1 cellular context compared by ENCODE assay signal in the genomic region with DNA sequence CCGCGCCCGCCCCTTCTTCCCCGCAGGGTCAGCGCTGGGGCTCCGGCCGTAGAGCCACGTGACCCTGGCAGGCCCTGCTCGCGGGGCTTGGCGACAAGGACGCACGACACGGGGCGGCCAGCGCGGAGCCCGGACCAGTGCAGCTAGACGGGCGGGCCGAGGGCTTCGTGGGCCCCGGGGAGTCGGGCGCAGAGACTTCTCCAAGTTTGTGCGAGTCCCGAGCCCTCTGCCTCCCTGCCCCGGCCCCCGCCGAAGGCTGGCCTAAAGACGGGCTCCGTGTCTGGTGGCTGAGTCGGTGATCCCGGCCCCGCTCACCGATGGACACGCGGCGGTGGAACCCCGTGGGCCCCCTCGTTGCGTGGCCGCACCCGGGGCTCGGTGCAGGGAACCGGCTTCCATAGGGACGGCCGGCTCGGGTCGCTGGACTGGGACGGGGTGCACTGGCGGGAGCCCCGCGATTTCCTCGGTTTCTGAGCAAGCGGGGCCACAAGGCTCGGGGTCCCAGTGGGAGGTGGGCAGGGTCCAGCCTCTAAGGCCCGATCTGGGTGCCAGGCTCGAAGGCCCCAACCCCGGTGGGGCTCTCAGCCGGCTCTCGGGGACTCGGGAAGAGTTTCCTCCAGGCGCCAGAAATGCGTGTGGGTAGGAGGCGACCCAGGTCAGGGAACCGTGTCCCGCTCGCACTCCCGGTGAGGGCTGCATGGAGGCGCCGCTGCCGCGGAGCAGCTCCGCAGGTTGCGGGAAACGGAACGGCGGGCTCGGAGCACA.
TF ChIP-seq lines count a peak whose summit lies in the region.

No MANE protein-coding gene starts in this region.

TF ChIP-seq in WTC11, 78 proteins besides CTCF, POLR2A, EP300 and RAD21 (continued from another document):
- TF ChIP-seq, protein P1, sequence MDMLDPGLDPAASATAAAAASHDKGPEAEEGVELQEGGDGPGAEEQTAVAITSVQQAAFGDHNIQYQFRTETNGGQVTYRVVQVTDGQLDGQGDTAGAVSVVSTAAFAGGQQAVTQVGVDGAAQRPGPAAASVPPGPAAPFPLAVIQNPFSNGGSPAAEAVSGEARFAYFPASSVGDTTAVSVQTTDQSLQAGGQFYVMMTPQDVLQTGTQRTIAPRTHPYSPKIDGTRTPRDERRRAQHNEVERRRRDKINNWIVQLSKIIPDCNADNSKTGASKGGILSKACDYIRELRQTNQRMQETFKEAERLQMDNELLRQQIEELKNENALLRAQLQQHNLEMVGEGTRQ (CRISPR knock-in tag; IDR thresholded peaks at IDR 0.05): peak; percentile 89
